In genomic region chr17:64123114-64123513, GRCh38 we compare ENCODE assay signal across 19 cellular contexts. TPM values are rescaled to one million over a fixed set of nuclear protein-coding genes. Genes with fewer than 3 reads are reported as not detected.
A peak's percentile ranks its signal among the peaks of the same experiment; 100 is the strongest.
DNase-seq lines count a peak whose midpoint lies in the region; ATAC-seq and TF ChIP-seq lines count a peak whose summit lies in the region.
"Had no signal": no experiment of that assay in that cellular context is flagged by ENCODE, and none has a peak within 500 bp of the region (broad histone marks: within the 10 kb centered on the region; RNA-seq: fewer than 3 reads in every experiment).

No MANE protein-coding gene starts in this region.

- no TSS peak for BruUV-seq in IMR-90 (replicated peaks; lab: Mats Ljungman, UMichigan)

- H3K4me1 ChIP-seq in IMR-90 (ENCODE audit: control insufficient read depth, insufficient read depth, low read length) (peaks cover 8% of the 10 kb centered on the region), endodermal cell (ENCODE audit: control insufficient read depth, insufficient read depth, low read length) (no peaks in the 10 kb centered on the region)

- H2AK5ac ChIP-seq in IMR-90 (ENCODE audit: low read depth, low read length), result no peak overlapping the region

- ATAC-seq in IMR-90 (ENCODE audit: low read depth), result peak; percentile 27; the same call in 1 of the 2 replicates
- no peak for ATAC-seq in T-helper 17 cell
- ATAC-seq: HepG2, Right ventricle myocardium inferior had no signal

- no peak overlapping the region for H3K18ac ChIP-seq in IMR-90 (ENCODE audit: low read depth, low read length)

- H2BK120ac ChIP-seq in IMR-90 (ENCODE audit: low read depth, low read length), result no peak overlapping the region

- H3K4me3 ChIP-seq in IMR-90 (ENCODE audit: insufficient read depth, low read depth, low read length) (no peak overlapping the region), endodermal cell (ENCODE audit: low read length) (no peak overlapping the region)
- H3K4me3 ChIP-seq: Peyer's patch had no signal

- TF ChIP-seq CTCF in IMR-90 (conservative IDR thresholded peaks at IDR 0.05; ENCODE audit: low read depth, low read length), result no peak
- TF ChIP-seq CTCF in endodermal cell (conservative IDR thresholded peaks at IDR 0.05), result no peak

- H3K9me1 ChIP-seq in IMR-90 (ENCODE audit: insufficient read depth, low read length), result 0 out of 2 replicates have a peak, but pooled peaks cover 5% of the 10 kb centered on the region

- H3K36me3 ChIP-seq in IMR-90 (ENCODE audit: control insufficient read depth, insufficient read depth, low read length) (no peaks in the 10 kb centered on the region), endodermal cell (ENCODE audit: control insufficient read depth, insufficient read depth, low read length) (no peaks in the 10 kb centered on the region)
- H3K36me3 ChIP-seq: Peyer's patch had no signal

- peaks cover 24 to 45% of the 10 kb centered on the region in 2 experiments for H3K79me1 ChIP-seq in IMR-90 (ENCODE audit: low read depth in 1 of 2, low read length in 2 of 2)

- no peak overlapping the region for H2BK5ac ChIP-seq in IMR-90 (ENCODE audit: low read depth, low read length, poor library complexity, severe bottlenecking)

- peak overlapping the region; percentile 87 for H3K27ac Mint-ChIP-seq in T-helper 17 cell
- no peak overlapping the region for H3K27ac Mint-ChIP-seq in endodermal cell
- peak overlapping the region in 2 of 6 donors; percentile 60 to 64 for H3K27ac Mint-ChIP-seq in immature natural killer cell
- H3K27ac Mint-ChIP-seq: H9 had no signal

- H3K27me3 ChIP-seq in IMR-90 (ENCODE audit: control insufficient read depth, insufficient read depth, low read length) (no peaks in the 10 kb centered on the region), endodermal cell (ENCODE audit: control insufficient read depth, insufficient read depth, low read length, poor library complexity, severe bottlenecking) (no peaks in the 10 kb centered on the region)
- H3K27me3 ChIP-seq: Peyer's patch had no signal

- H3K4me1 Mint-ChIP-seq in T-helper 17 cell (peaks cover 55% of the 10 kb centered on the region), endodermal cell (no peaks in the 10 kb centered on the region), immature natural killer cell (peaks cover 57 to 88% of the 10 kb centered on the region in 2 donors)
- H3K4me1 Mint-ChIP-seq: H9 had no signal

- no peak for TF ChIP-seq RAD21 in IMR-90 (IDR thresholded peaks at IDR 0.05; ENCODE audit: low read length)

- H4K8ac ChIP-seq in IMR-90 (ENCODE audit: low read depth in 2 of 2, low read length in 2 of 2), result no peak overlapping the region

- no peak for TF ChIP-seq POLR2A in IMR-90 (IDR thresholded peaks at IDR 0.05; ENCODE audit: low read depth, low read length)

- CTCF ChIA-PET in IMR-90 (lab: Yijun Ruan, JAX), result interaction anchor here (1.3 kb wide), 1 partner anchor 11 kb away, joined by 3 read pairs; no protein-coding TSS in a partner anchor

- WGBS in IMR-90 (ENCODE audit: extremely low coverage in 2 of 2, insufficient read length in 1 of 2), 2 experiments, result no CpG with 5 or more reads among the region's 4 CpGs
- 88 to 92% methylated on average over 4 of the region's 4 CpGs for WGBS in endodermal cell (ENCODE audit: insufficient coverage in 1 of 2, insufficient read length in 1 of 2), 2 experiments

- in situ Hi-C loops in IMR-90 (cut with MboI; ENCODE audit: low sequenced_read_pairs), result no loop called here

- dilution Hi-C loops in IMR-90 (cut with HindIII; ENCODE audit: low sequenced_read_pairs, unreplicated experiment), result no loop called here

- no peak overlapping the region for H3K23ac ChIP-seq in IMR-90 (ENCODE audit: low read depth, low read length)

- H2BK20ac ChIP-seq in IMR-90 (ENCODE audit: low read depth, low read length), result no peak overlapping the region

- H3K27ac ChIP-seq in IMR-90 (ENCODE audit: insufficient read depth, low read length), result no peak overlapping the region
- H3K27ac ChIP-seq in endodermal cell (ENCODE audit: low read depth, low read length), result no peak overlapping the region
- H3K27ac ChIP-seq: Peyer's patch had no signal

- DNase-seq in CD1c-positive myeloid dendritic cell (ENCODE audit: extremely low spot score) (peak; percentile 21), IMR-90 (no peak), T-helper 17 cell (no peak), endodermal cell (peak; percentile 17), immature natural killer cell (no peak), dedifferentiated amniotic fluid mesenchymal stem cell (ENCODE audit: extremely low spot score) (no peak), COR-L47 (lab: John Stamatoyannopoulos, UW) (no peak), amygdala (lab: John Stamatoyannopoulos, UW) (no peak)
- DNase-seq: DMS79, H9, KG1, NCI-H1048, NCI-H1436 treated with DMSO at 0.1 percent for 48 hours, NCI-H2029, NCI-H345, NCI-H526, Peyer's patch had no signal

- H3K4me3 Mint-ChIP-seq in T-helper 17 cell, result no peak overlapping the region
- no peak overlapping the region for H3K4me3 Mint-ChIP-seq in endodermal cell
- H3K4me3 Mint-ChIP-seq in immature natural killer cell, result no peak overlapping the region
- H3K4me3 Mint-ChIP-seq: H9 had no signal

- H2BK15ac ChIP-seq in IMR-90 (ENCODE audit: low read depth, low read length), result no peak overlapping the region

- H2AFZ ChIP-seq in IMR-90 (replicated peaks; ENCODE audit: low read length, poor library complexity), result no peak overlapping the region

- H3K9ac ChIP-seq in IMR-90 (ENCODE audit: low read depth, low read length) (no peak overlapping the region), endodermal cell (ENCODE audit: extremely low read depth, low read length, poor library complexity, severe bottlenecking) (no peak overlapping the region)

- peaks cover 3% of the 10 kb centered on the region; the same call in 1 of the 2 replicates for H4K20me1 ChIP-seq in IMR-90 (ENCODE audit: insufficient read depth, low read length)

- POLR2A ChIA-PET in IMR-90 (lab: Charles Lee; ENCODE audit: unreplicated experiment), result no interaction called here

- H3K9me3 Mint-ChIP-seq in endodermal cell (peaks cover 3% of the 10 kb centered on the region), immature natural killer cell (no peaks in the 10 kb centered on the region)
- H3K9me3 Mint-ChIP-seq: H9 had no signal

- H3K36me3 Mint-ChIP-seq in T-helper 17 cell (ENCODE audit: low read depth) (no peaks in the 10 kb centered on the region), endodermal cell (ENCODE audit: low read depth) (peaks cover 2% of the 10 kb centered on the region), immature natural killer cell (peaks cover 9 to 10% (median 10%) of the 10 kb centered on the region in 3 donors)

- peak overlapping the region; percentile 76 for H3K4me2 ChIP-seq in IMR-90 (ENCODE audit: low read depth, low read length)

- H2AK9ac ChIP-seq in IMR-90 (replicated peaks; ENCODE audit: low read depth, low read length, poor library complexity), result no peak overlapping the region

- intact Hi-C loops in IMR-90 (cut with micrococcal nuclease), result no loop called here

- H3K56ac ChIP-seq in IMR-90 (ENCODE audit: extremely low read depth, insufficient read depth, low read length), result no peak overlapping the region

- no peak overlapping the region for H3K14ac ChIP-seq in IMR-90 (replicated peaks; ENCODE audit: low read depth, low read length)

- H3K4ac ChIP-seq in IMR-90 (ENCODE audit: low read depth, low read length), result no peak overlapping the region

- H4K5ac ChIP-seq in IMR-90 (ENCODE audit: low read depth, low read length), result no peak overlapping the region; the same call in 1 of the 2 replicates

- no peak overlapping the region for H4K91ac ChIP-seq in IMR-90 (ENCODE audit: insufficient read depth, low read depth, low read length)

- H3K27me3 Mint-ChIP-seq in T-helper 17 cell (no peaks in the 10 kb centered on the region), endodermal cell (ENCODE audit: insufficient read depth) (no peaks in the 10 kb centered on the region), immature natural killer cell (ENCODE audit: low read depth in 3 of 3) (peaks cover 0 to 2% (median 0%) of the 10 kb centered on the region in 3 donors)

- H3K9me3 ChIP-seq in IMR-90 (ENCODE audit: control insufficient read depth, insufficient read depth, low read length) (no peaks in the 10 kb centered on the region), T-helper 17 cell (ENCODE audit: control insufficient read depth, low read length, poor library complexity, severe bottlenecking) (no peaks in the 10 kb centered on the region), endodermal cell (ENCODE audit: control insufficient read depth, low read length) (no peaks in the 10 kb centered on the region)
- H3K9me3 ChIP-seq: Peyer's patch had no signal

TF ChIP-seq in IMR-90, 13 proteins besides CTCF, POLR2A, EP300 and RAD21 (continues in another document):
- TF ChIP-seq CHD1 (IDR thresholded peaks at IDR 0.05; ENCODE audit: low read depth, low read length) (no peak), FOS (IDR thresholded peaks at IDR 0.05; ENCODE audit: low read depth, low read length) (no peak), SMC3 (IDR thresholded peaks at IDR 0.05; ENCODE audit: low read depth, low read length) (no peak), MAZ (IDR thresholded peaks at IDR 0.05; ENCODE audit: borderline replicate concordance, low read depth, low read length) (no peak), MXI1 (IDR thresholded peaks at IDR 0.05; ENCODE audit: borderline replicate concordance, low read depth, low read length) (no peak), RCOR1 (IDR thresholded peaks at IDR 0.05; ENCODE audit: insufficient replicate concordance, low read length) (no peak), MAFK (IDR thresholded peaks at IDR 0.05; ENCODE audit: low read depth, low read length) (no peak), BHLHE40 (IDR thresholded peaks at IDR 0.05; ENCODE audit: low read depth, low read length) (no peak), USF2 (IDR thresholded peaks at IDR 0.05; ENCODE audit: low read depth, low read length) (no peak), RFX5 (IDR thresholded peaks at IDR 0.05; ENCODE audit: low read depth, low read length) (no peak), NFE2L2 (IDR thresholded peaks at IDR 0.05; ENCODE audit: low read depth, low read length) (no peak)

RNA-seq across cellular contexts. Expression of gene ERN1, which starts 6.8 kb away (rescaled TPM):
- 2.2 and 2.7 TPM in 2 replicates for total RNA-seq in IMR-90 (2012; rRNA removed)
- 3.7 and 4.1 TPM in 2 replicates for polyA plus RNA-seq in IMR-90 (2012; rRNA removed)
- 3.2 and 3.4 TPM in 2 replicates for polyA plus RNA-seq in IMR-90 (2012; cell fraction: cytosol; rRNA removed)
- 7.5 and 10.9 TPM in 2 replicates for polyA plus RNA-seq in IMR-90 (2012; cell fraction: nucleus; rRNA removed; ENCODE audit: low replicate concordance)
- total RNA-seq in T-helper 17 cell, result 100 to 1,000 TPM; 185 to 196 TPM
- 10 to 100 TPM in 1 of 2 donors, 1 to 10 TPM in 1; 9.0 to 13.7 TPM for total RNA-seq in endodermal cell
- polyA plus RNA-seq in endodermal cell (2013, experiment 1 of 2), result 3.0 TPM
- 3.6 TPM for polyA plus RNA-seq in endodermal cell (2013, experiment 2 of 2)
- polyA plus RNA-seq in immature natural killer cell, result 10 to 100 TPM; 30.7 to 52.9 (median 31.3) TPM

Comparison
In these comparisons a context has a peak if more than half of its experiments do, and no peak if none do; other contexts are left out.
1. DNase-seq: peak in CD1c-positive myeloid dendritic cell (single experiment) and endodermal cell (single experiment); none in IMR-90 (single experiment), T-helper 17 cell (0 of 3), immature natural killer cell (0 of 3), dedifferentiated amniotic fluid mesenchymal stem cell (single experiment), COR-L47 (single experiment) and amygdala (0 of 56).
2. RNA of gene ERN1, which starts 6.8 kb away (total RNA-seq): 185 to 196 TPM in T-helper 17 cell; 9.0 to 13.7 TPM in endodermal cell and 2.2 to 2.7 TPM in IMR-90; every median in the first group is over 10 times any median in the second.